In genomic region chr10:94123253-94123995, GRCh38 we compare ENCODE assay signal across 11 cellular contexts.
DNase-seq lines count a peak whose midpoint lies in the region; ATAC-seq, FAIRE-seq and TF ChIP-seq lines count a peak whose summit lies in the region.
"Had no signal": no experiment of that assay in that cellular context is flagged by ENCODE, and none has a peak within 500 bp of the region (broad histone marks: within the 10 kb centered on the region; RNA-seq: fewer than 3 reads in every experiment).

No MANE protein-coding gene starts in this region.

- H3K4me3 ChIP-seq in skeletal muscle satellite cell (ENCODE audit: low read length), result no peak overlapping the region

- H3K9me3 Mint-ChIP-seq in WTC11, result peaks cover 5% of the 10 kb centered on the region

- no peaks in the 10 kb centered on the region for H3K36me3 ChIP-seq in skeletal muscle satellite cell (ENCODE audit: insufficient read depth, low read length)

- no peaks in the 10 kb centered on the region for H3K27me3 ChIP-seq in skeletal muscle satellite cell (ENCODE audit: control insufficient read depth, insufficient read depth, low read length)

- no peak overlapping the region for H3K27ac Mint-ChIP-seq in WTC11

- H3K9ac ChIP-seq in skeletal muscle satellite cell (ENCODE audit: low read depth, low read length), result peak overlapping the region; percentile 25

- H3K4me1 ChIP-seq in skeletal muscle satellite cell (ENCODE audit: control insufficient read depth, insufficient read depth, low read length), result peaks cover 39% of the 10 kb centered on the region

- DNase-seq in H4 (ENCODE audit: low spot score) (peak; percentile 20), WTC11 (ENCODE audit: low spot score) (no peak), left cardiac atrium (no peak), DMS153 (lab: John Stamatoyannopoulos, UW) (no peak), frontal cortex (ENCODE audit: low spot score in 2 of 2) (no peak)
- DNase-seq: anterior cingulate cortex had no signal

- intact Hi-C loops in left cardiac atrium (cut with DNase I), result no loop called here

- TF ChIP-seq CTCF in WTC11 (IDR thresholded peaks at IDR 0.05), result no peak

- no peak overlapping the region for H3K4me3 Mint-ChIP-seq in WTC11

- ATAC-seq in WTC11, result peak; percentile 57
- ATAC-seq in left cardiac atrium, result peak; percentile 85 to 87
- ATAC-seq in GM18517 (IDR thresholded peaks at IDR 0.05; ENCODE audit: unreplicated experiment), result no peak
- ATAC-seq in GM18870 (IDR thresholded peaks at IDR 0.05; ENCODE audit: unreplicated experiment), result no peak

- POLR2A ChIA-PET in WTC11 (lab: Charles Lee), result interaction anchor here (0.7 kb wide), 1 partner anchor 170 kb away, joined by 6 read pairs; no protein-coding TSS in a partner anchor

- peaks cover 16% of the 10 kb centered on the region for H3K4me1 Mint-ChIP-seq in WTC11

- H3K36me3 Mint-ChIP-seq in WTC11, result peaks cover 3% of the 10 kb centered on the region; the same call in 1 of the 2 replicates

- no peaks in the 10 kb centered on the region for H3K27me3 Mint-ChIP-seq in WTC11 (ENCODE audit: low read depth)

- CTCF ChIA-PET in WTC11 (lab: Charles Lee), result no interaction called here

- FAIRE-seq in frontal cortex (lab: Jason Lieb, UNC), result no peak
- FAIRE-seq: H1, islet of Langerhans had no signal

- H3K9me3 ChIP-seq in skeletal muscle satellite cell (replicated peaks; ENCODE audit: low read length), result no peaks in the 10 kb centered on the region

- H3K4me2 ChIP-seq in skeletal muscle satellite cell (ENCODE audit: low read length), result peak overlapping the region; percentile 41

TF ChIP-seq in WTC11, 78 proteins besides CTCF, POLR2A, EP300 and RAD21:
- no peak for TF ChIP-seq SOX15 (CRISPR knock-in tag; IDR thresholded peaks at IDR 0.05)
- no peak for TF ChIP-seq GABPB1 (CRISPR knock-in tag; IDR thresholded peaks at IDR 0.05)
- TF ChIP-seq JUN (CRISPR knock-in tag; IDR thresholded peaks at IDR 0.05), result no peak
- no peak for TF ChIP-seq FOXJ3 (CRISPR knock-in tag; IDR thresholded peaks at IDR 0.05; ENCODE audit: borderline replicate concordance)
- no peak for TF ChIP-seq CREB1 (CRISPR knock-in tag; IDR thresholded peaks at IDR 0.05)
- no peak for TF ChIP-seq FOXP1 (CRISPR knock-in tag; IDR thresholded peaks at IDR 0.05; ENCODE audit: borderline replicate concordance)
- no peak for TF ChIP-seq FOXP4 (CRISPR knock-in tag; IDR thresholded peaks at IDR 0.05)
- no peak for TF ChIP-seq NFE2L1 (CRISPR knock-in tag; IDR thresholded peaks at IDR 0.05)
- TF ChIP-seq SP1 (CRISPR knock-in tag; conservative IDR thresholded peaks at IDR 0.05), result no peak
- TF ChIP-seq AR (CRISPR knock-in tag; IDR thresholded peaks at IDR 0.05), result no peak
- TF ChIP-seq ATF6 (CRISPR knock-in tag; IDR thresholded peaks at IDR 0.05), result no peak
- no peak for TF ChIP-seq CBFB (CRISPR knock-in tag; IDR thresholded peaks at IDR 0.05; ENCODE audit: low read depth)
- TF ChIP-seq HMGA2 (CRISPR knock-in tag; IDR thresholded peaks at IDR 0.05), result no peak
- TF ChIP-seq STAT6 (CRISPR knock-in tag; conservative IDR thresholded peaks at IDR 0.05; ENCODE audit: low read depth), result no peak
- TF ChIP-seq GRHL2 (CRISPR knock-in tag; IDR thresholded peaks at IDR 0.05; ENCODE audit: insufficient replicate concordance, severe bottlenecking), result no peak
- TF ChIP-seq ZNF232 (CRISPR knock-in tag; IDR thresholded peaks at IDR 0.05), result no peak
- no peak for TF ChIP-seq ZNF512 (CRISPR knock-in tag; IDR thresholded peaks at IDR 0.05; ENCODE audit: borderline replicate concordance)
- no peak for TF ChIP-seq TP53 (CRISPR knock-in tag; IDR thresholded peaks at IDR 0.05)
- TF ChIP-seq ATF1 (CRISPR knock-in tag; IDR thresholded peaks at IDR 0.05), result no peak
- no peak for TF ChIP-seq FOXK1 (CRISPR knock-in tag; IDR thresholded peaks at IDR 0.05)

Comparison
In these comparisons a context has a peak if more than half of its experiments do, and no peak if none do; other contexts are left out.
1. ATAC-seq: peak in WTC11 (single experiment) and left cardiac atrium (2 of 2); none in GM18517 (single experiment) and GM18870 (single experiment).